Comparison of ENCODE assay signal across 9 cellular contexts in the genomic region with DNA sequence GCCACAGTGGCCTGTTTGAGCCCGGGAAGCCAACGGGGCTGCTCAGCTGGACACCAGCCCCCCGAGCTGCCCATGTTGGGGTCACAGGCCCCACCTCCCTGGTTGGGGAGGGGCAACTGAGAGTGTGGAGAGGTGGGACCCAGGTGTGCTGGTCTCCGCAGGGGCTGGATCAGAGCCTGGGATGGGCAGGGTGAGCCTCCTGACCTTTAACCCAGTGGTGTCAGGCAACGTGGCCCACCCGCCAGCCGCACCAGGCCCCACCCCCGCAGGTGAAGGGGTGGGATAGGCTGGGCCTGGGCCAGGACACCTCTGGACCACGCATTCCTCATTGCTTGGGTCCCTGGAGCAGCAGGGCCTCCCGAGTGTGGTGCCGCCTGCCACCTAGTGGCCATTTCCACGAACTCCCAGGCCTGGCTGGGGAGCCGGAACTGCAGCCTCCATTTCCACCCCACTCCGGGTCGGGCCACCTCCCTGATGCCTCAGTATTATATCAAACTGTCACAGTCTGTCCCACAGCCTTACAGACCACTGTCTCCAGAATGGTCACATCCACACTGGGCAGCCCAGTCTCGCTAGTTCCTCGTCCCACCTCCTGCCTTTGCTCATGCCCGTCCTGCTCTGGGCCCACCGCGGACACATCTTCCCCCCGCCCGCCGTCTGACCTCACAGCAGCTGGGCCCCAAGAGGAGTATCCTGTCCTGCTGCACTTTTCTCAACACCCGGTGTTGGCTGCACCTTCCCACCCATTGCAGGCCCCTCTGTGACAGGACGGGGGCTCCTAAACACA. TPM values are rescaled to one million over a fixed set of nuclear protein-coding genes. Genes with fewer than 3 reads are reported as not detected.
A peak's percentile ranks its signal among the peaks of the same experiment; 100 is the strongest.
DNase-seq lines count a peak whose midpoint lies in the region; TF ChIP-seq lines count a peak whose summit lies in the region.
"Had no signal": no experiment of that assay in that cellular context is flagged by ENCODE, and none has a peak within 500 bp of the region (broad histone marks: within the 10 kb centered on the region; RNA-seq: fewer than 3 reads in every experiment).

No MANE protein-coding gene starts in this region.

- H3K36me3 ChIP-seq in KMS-11 (ENCODE audit: insufficient read depth): no peaks in the 10 kb centered on the region
- H3K36me3 ChIP-seq in trophoblast cell (ENCODE audit: control insufficient read depth in 1 of 2, insufficient read depth in 2 of 2, low read length in 2 of 2): peaks cover 8 to 13% of the 10 kb centered on the region in 2 experiments
- no peaks in the 10 kb centered on the region for H3K36me3 ChIP-seq in transverse colon

- no peak overlapping the region for H2AK5ac ChIP-seq in trophoblast cell (ENCODE audit: low read length)

- H3K79me2 ChIP-seq in KMS-11 (ENCODE audit: insufficient read depth, low read depth) (no peaks in the 10 kb centered on the region), trophoblast cell (ENCODE audit: control insufficient read depth, insufficient read depth, low read length, poor library complexity) (no peaks in the 10 kb centered on the region)

- TF ChIP-seq EP300 in transverse colon (IDR thresholded peaks at IDR 0.05; ENCODE audit: low read depth): no peak

- in situ Hi-C loops in transverse colon (cut with MboI; ENCODE audit: low pct_ligation_motif_present in 1 of 4, low pct_unique_long_range_greater_than_20kb in 1 of 4, low sequenced_read_pairs in 3 of 4): loop anchor here in 1 of 4 donors (10.0 kb wide), 1 partner anchor 192 kb away; no protein-coding TSS in a partner anchor

- no peak overlapping the region for H3K9ac ChIP-seq in KMS-11
- no peak overlapping the region for H3K9ac ChIP-seq in trophoblast cell (ENCODE audit: low read length)
- H3K9ac ChIP-seq: BLaER1 had no signal

- TF ChIP-seq POLR2A in transverse colon (IDR thresholded peaks at IDR 0.05): no peak

- no peaks in the 10 kb centered on the region for H4K20me1 ChIP-seq in KMS-11 (ENCODE audit: insufficient read depth)

- no peaks in the 10 kb centered on the region for H3K4me1 Mint-ChIP-seq in glutamatergic neuron (ENCODE audit: low read depth, unreplicated experiment)

- intact Hi-C loops in transverse colon (cut with DNase I; ENCODE audit: low total_unique reads): loop anchor here (2.0 to 10.0 kb wide), 2 partner anchors 62 to 190 kb away; no protein-coding TSS in a partner anchor

- DNase-seq in NCI-H1436 (lab: John Stamatoyannopoulos, UW) (peak; percentile 55), NCI-H1436 treated with DMSO at 0.1 percent for 48 hours (lab: John Stamatoyannopoulos, UW) (no peak), SKM-1 (lab: John Stamatoyannopoulos, UW; ENCODE audit: unreplicated experiment) (peak; percentile 42), glutamatergic neuron (peak; percentile 88), trophoblast cell (peak; percentile 62 to 86), transverse colon (peak; percentile 83)
- DNase-seq in activated naive CD4-positive, alpha-beta T cell treated with Interleukin-2 at 50 U/mL for 16 hours: peak; percentile 80

- H3K4me2 ChIP-seq in KMS-11 (no peak overlapping the region), trophoblast cell (ENCODE audit: low read length) (no peak overlapping the region)
- H3K4me2 ChIP-seq: BLaER1 had no signal

- peaks cover 3% of the 10 kb centered on the region for H3K4me1 ChIP-seq in KMS-11 (ENCODE audit: low read depth, poor library complexity, severe bottlenecking)
- H3K4me1 ChIP-seq in trophoblast cell (ENCODE audit: control insufficient read depth in 1 of 2, insufficient read depth in 2 of 2, low read length in 2 of 2): no peaks in the 10 kb centered on the region
- H3K4me1 ChIP-seq in transverse colon: peaks cover 0 to 6% (median 1%) of the 10 kb centered on the region in 4 donors

- no peak overlapping the region for H4K8ac ChIP-seq in trophoblast cell (ENCODE audit: low read depth, low read length)

- TF ChIP-seq CTCF in KMS-11 (conservative IDR thresholded peaks at IDR 0.05; ENCODE audit: low read depth, low read length): peak; percentile 87
- TF ChIP-seq CTCF in glutamatergic neuron (IDR thresholded peaks at IDR 0.05; ENCODE audit: partially characterized antibody, unreplicated experiment): peak; percentile 93
- TF ChIP-seq CTCF in transverse colon (IDR thresholded peaks at IDR 0.05): peak; percentile 94 to 97 (median 95)

- WGBS in trophoblast cell (ENCODE audit: extremely low coverage, insufficient coverage, insufficient read length): no CpG with 5 or more reads among the region's 25 CpGs
- WGBS in transverse colon (ENCODE audit: low coverage in 1 of 2), 2 donors: 50 to 95% methylated on average over 8 to 23 of the region's 25 CpGs

- H3K27me3 ChIP-seq in KMS-11 (ENCODE audit: insufficient read depth, low read depth) (no peaks in the 10 kb centered on the region), trophoblast cell (ENCODE audit: insufficient read depth, low read length) (no peaks in the 10 kb centered on the region), transverse colon (no peaks in the 10 kb centered on the region)
- H3K27me3 ChIP-seq: BLaER1 had no signal

- H2BK5ac ChIP-seq in trophoblast cell (ENCODE audit: low read depth, low read length, poor library complexity): no peak overlapping the region

- no peaks in the 10 kb centered on the region for H3K79me1 ChIP-seq in trophoblast cell (ENCODE audit: low read length)

- H3K4me3 Mint-ChIP-seq in glutamatergic neuron (ENCODE audit: unreplicated experiment): no peak overlapping the region

- H3K27ac Mint-ChIP-seq in glutamatergic neuron (ENCODE audit: unreplicated experiment): no peak overlapping the region

- no peak overlapping the region for H3K4ac ChIP-seq in trophoblast cell (ENCODE audit: low read depth, low read length)

- H3K4me3 ChIP-seq in KMS-11 (IDR thresholded peaks at IDR 0.05; ENCODE audit: insufficient read depth, low read depth, low read length) (no peak overlapping the region), trophoblast cell (ENCODE audit: low read depth, low read length) (no peak overlapping the region), transverse colon (no peak overlapping the region)
- H3K4me3 ChIP-seq: BLaER1 had no signal

- H3K9me3 ChIP-seq in trophoblast cell (ENCODE audit: insufficient read depth, low read depth, low read length) (peaks cover 2% of the 10 kb centered on the region), transverse colon (no peaks in the 10 kb centered on the region)
- H3K9me3 ChIP-seq: BLaER1 had no signal

- no peak overlapping the region for H3K18ac ChIP-seq in trophoblast cell (ENCODE audit: low read length)

- no peak overlapping the region for H2BK120ac ChIP-seq in trophoblast cell (ENCODE audit: insufficient read depth, low read length, poor library complexity)

- H3K27me3 Mint-ChIP-seq in glutamatergic neuron (ENCODE audit: unreplicated experiment): peaks cover 7% of the 10 kb centered on the region

- H3K27ac ChIP-seq in KMS-11: no peak overlapping the region
- H3K27ac ChIP-seq in trophoblast cell (ENCODE audit: low read depth, low read length): no peak overlapping the region
- H3K27ac ChIP-seq in transverse colon: no peak overlapping the region

- H2AFZ ChIP-seq in KMS-11 (ENCODE audit: low read depth) (peak overlapping the region; percentile 47; the same call in 1 of the 2 replicates), trophoblast cell (ENCODE audit: insufficient read depth, low read length, poor library complexity) (no peak overlapping the region)

- H4K91ac ChIP-seq in trophoblast cell (ENCODE audit: low read depth, low read length): no peak overlapping the region

- peaks cover 2% of the 10 kb centered on the region for H3K9me3 Mint-ChIP-seq in glutamatergic neuron (ENCODE audit: unreplicated experiment)

- H2BK12ac ChIP-seq in trophoblast cell (ENCODE audit: low read length): no peak overlapping the region

- H3K14ac ChIP-seq in trophoblast cell (ENCODE audit: low read length): no peak overlapping the region

- H4K12ac ChIP-seq in trophoblast cell (ENCODE audit: low read depth, low read length): no peak overlapping the region

- no peaks in the 10 kb centered on the region for H3K36me3 Mint-ChIP-seq in glutamatergic neuron (ENCODE audit: unreplicated experiment)

- no peak overlapping the region for H3K23ac ChIP-seq in trophoblast cell (ENCODE audit: low read length)

RNA-seq across cellular contexts. Expression of a gene that starts 13.3 kb away (rescaled TPM):
- total RNA-seq in glutamatergic neuron (ENCODE audit: unreplicated experiment) (312 TPM), transverse colon (100 to 1,000 TPM in 3 of 4 donors, 10 to 100 TPM in 1; 89.8 to 158 (median 117) TPM)
- 62.5 and 63.2 TPM in 2 replicates for polyA plus RNA-seq in trophoblast cell (2013)
